9 cellular contexts compared by ENCODE assay signal in the genomic region with DNA sequence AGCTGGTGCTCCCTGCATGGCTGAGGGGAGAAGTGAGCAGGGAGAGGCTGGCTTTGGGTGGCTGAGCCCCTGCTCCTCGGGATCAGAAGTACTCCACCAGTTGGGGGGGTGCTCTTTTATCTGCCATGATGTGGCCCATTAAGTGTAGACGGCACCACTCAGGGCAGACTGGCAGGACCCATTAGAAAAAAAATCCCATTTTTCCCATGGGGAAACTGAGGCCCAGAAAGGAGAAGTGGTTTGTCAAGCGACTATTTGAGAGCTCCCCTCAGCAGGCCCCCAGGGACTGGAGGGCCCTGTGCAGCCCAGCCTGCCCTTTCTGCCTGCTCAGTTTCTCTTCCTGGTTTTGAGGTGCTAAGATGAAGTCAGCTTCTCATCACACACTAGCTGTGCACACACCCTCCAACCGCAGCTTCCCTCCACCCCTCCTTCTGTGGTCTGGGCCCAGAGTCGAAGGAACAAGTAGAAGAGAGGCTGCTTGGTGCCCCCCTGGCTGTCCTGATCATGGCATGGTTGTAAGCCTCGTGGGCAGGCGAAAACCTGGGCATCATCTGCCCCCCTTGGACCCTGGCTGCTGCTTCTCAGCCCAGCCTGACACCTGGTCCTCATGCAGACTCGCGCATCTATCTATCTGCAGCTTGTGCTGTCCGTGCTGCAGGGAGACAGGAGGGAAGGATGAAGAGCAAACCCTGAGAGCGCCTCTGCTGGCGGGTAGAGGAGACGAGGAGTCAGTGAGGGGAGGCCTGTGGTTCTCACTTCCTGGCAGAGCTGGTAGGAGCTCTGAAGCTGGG. TPM values are rescaled to one million over a fixed set of nuclear protein-coding genes. Genes with fewer than 3 reads are reported as not detected.
DNase-seq lines count a peak whose midpoint lies in the region; ATAC-seq, FAIRE-seq and TF ChIP-seq lines count a peak whose summit lies in the region.
"Had no signal": no experiment of that assay in that cellular context is flagged by ENCODE, and none has a peak within 500 bp of the region (broad histone marks: within the 10 kb centered on the region; RNA-seq: fewer than 3 reads in every experiment).

No MANE protein-coding gene starts in this region.

- peaks cover 7% of the 10 kb centered on the region for H3F3A ChIP-seq in GM23338 (replicated peaks; ENCODE audit: low read depth)

- TF ChIP-seq RAD21 in HepG2 (CRISPR knock-in tag; IDR thresholded peaks at IDR 0.05), result no peak

- H3K9me3 Mint-ChIP-seq in GM23338, result no peaks in the 10 kb centered on the region

- TF ChIP-seq POLR2A in HepG2 (IDR thresholded peaks at IDR 0.05; ENCODE audit: insufficient read depth in 1 of 2, low read depth in 2 of 2, low read length in 2 of 2), result no peak

- H2AFZ ChIP-seq in GM23338 (no peak overlapping the region), HepG2 (ENCODE audit: low read length) (no peak overlapping the region)

- H3K79me2 ChIP-seq in GM23338 (replicated peaks; ENCODE audit: insufficient read depth) (peaks cover 20% of the 10 kb centered on the region), HepG2 (ENCODE audit: insufficient read depth, low read length) (peaks cover 67% of the 10 kb centered on the region)

- DNase-seq in GM23338 (ENCODE audit: low spot score), result peak; percentile 90
- peak; percentile 69 for DNase-seq in MG63
- peak; percentile 83 for DNase-seq in activated CD4-positive, CD25-positive, alpha-beta regulatory T cell treated with anti-CD3 and anti-CD28 coated beads, Interleukin-2, amount 50 U/mL, for 72 hours
- DNase-seq in cerebellar cortex (ENCODE audit: low spot score), result peak; percentile 88
- DNase-seq in HepG2 (ENCODE audit: low spot score), result no peak
- DNase-seq in stimulated activated CD8-positive, alpha-beta memory T cell treated with anti-CD3 and anti-CD28 coated beads, Interleukin-15, amount 100 ng/mL, for 24 hours (ENCODE audit: low read depth), result peak; percentile 64
- no peak for DNase-seq in NCI-H2171 treated with DMSO at 0.1 percent for 48 hours (lab: John Stamatoyannopoulos, UW)

- no peak overlapping the region; the same call in 2 of the 3 replicates for H3K4me3 Mint-ChIP-seq in GM23338

- WGBS in HepG2 (ENCODE audit: low lambda C conversion rate), result 74% methylated on average over 11 of the region's 13 CpGs

- H3K4me2 ChIP-seq in GM23338 (0 out of 2 replicates have a peak overlapping the region, but pooled peaks have one; percentile 26), HepG2 (ENCODE audit: low read depth, low read length) (no peak overlapping the region)

- H3K4me1 ChIP-seq in GM23338 (ENCODE audit: insufficient read depth) (peaks cover 34% of the 10 kb centered on the region), HepG2 (ENCODE audit: insufficient read depth, low read length) (peaks cover 52% of the 10 kb centered on the region)

- H3K36me3 ChIP-seq in GM23338 (ENCODE audit: insufficient read depth) (no peaks in the 10 kb centered on the region), MG63 (peaks cover 66% of the 10 kb centered on the region), HepG2 (replicated peaks in 1 of 2; ENCODE audit: control insufficient read depth in 1 of 2, insufficient read depth in 2 of 2, low read length in 2 of 2) (peaks cover 7 to 28% of the 10 kb centered on the region in 2 experiments; a peak in 4 of 5 replicates)

- intact Hi-C loops in HepG2 (cut with micrococcal nuclease; ENCODE audit: unreplicated experiment), result loop anchor here (1.0 kb wide), 1 partner anchor 16 kb away; no protein-coding TSS in a partner anchor

- no peak overlapping the region for H3K27ac Mint-ChIP-seq in GM23338

- ATAC-seq in GM23338 (peak; percentile 86), HepG2 (peak; percentile 64)

- TF ChIP-seq CTCF in GM23338 (conservative IDR thresholded peaks at IDR 0.05; ENCODE audit: low read depth in 2 of 2), result peak; percentile 56 to 78
- peak; percentile 41 for TF ChIP-seq CTCF in HepG2 (CRISPR knock-in tag; IDR thresholded peaks at IDR 0.05)

- in situ Hi-C loops in HepG2 (cut with HindIII; ENCODE audit: extremely low pct_ligation_motif_present, low pct_unique_long_range_greater_than_20kb), result loop anchor here (10.0 kb wide), 1 partner anchor 243 kb away; a partner anchor contains a TSS

- no peaks in the 10 kb centered on the region for H3K9me2 ChIP-seq in GM23338 (ENCODE audit: insufficient read depth)

- H3K27me3 ChIP-seq in GM23338 (ENCODE audit: insufficient read depth) (no peaks in the 10 kb centered on the region), MG63 (no peaks in the 10 kb centered on the region), HepG2 (ENCODE audit: control insufficient read depth in 1 of 2, insufficient read depth in 2 of 2, low read length in 2 of 2) (no peaks in the 10 kb centered on the region)

- POLR2A ChIA-PET in HepG2 (lab: Yijun Ruan, JAX), result interaction anchor here (1.1 to 1.4 kb wide), 2 partner anchors 10 to 13 kb away, joined by 3 to 7 read pairs; no protein-coding TSS in a partner anchor

- CTCF ChIA-PET in HepG2 (lab: Yijun Ruan, JAX; ENCODE audit: low intra/inter-chr PET ratio, low total read pairs), result interaction anchor here (1.3 to 1.6 kb wide), 2 partner anchors 14 to 16 kb away, joined by 3 to 5 read pairs; no protein-coding TSS in a partner anchor

- no peak overlapping the region for H3K9ac ChIP-seq in HepG2 (ENCODE audit: insufficient read depth, low read depth, low read length)

- H4K20me1 ChIP-seq in GM23338 (replicated peaks; ENCODE audit: insufficient read depth), result peaks cover 50% of the 10 kb centered on the region
- H4K20me1 ChIP-seq in HepG2 (ENCODE audit: insufficient read depth, low read length), result peaks cover 30% of the 10 kb centered on the region

- peaks cover 41% of the 10 kb centered on the region for H3K4me1 Mint-ChIP-seq in GM23338

- FAIRE-seq in HepG2 (lab: Jason Lieb, UNC), result no peak

- no peaks in the 10 kb centered on the region for H3K36me3 Mint-ChIP-seq in GM23338 (ENCODE audit: low read depth)

- no peak overlapping the region for H3K27ac ChIP-seq in GM23338 (ENCODE audit: low read depth)
- H3K27ac ChIP-seq in HepG2 (ENCODE audit: extremely low read length, insufficient read depth, low read length), result no peak overlapping the region

- BruUV-seq in HepG2 (replicated peaks; lab: Mats Ljungman, UMichigan), result no TSS peak

- TF ChIP-seq EP300 in HepG2 (IDR thresholded peaks at IDR 0.05; ENCODE audit: low read depth in 2 of 2, low read length in 2 of 2) (no peak), HepG2 (CRISPR knock-in tag; IDR thresholded peaks at IDR 0.05; ENCODE audit: borderline replicate concordance) (no peak)

- H3K4me3 ChIP-seq in GM08714 (ENCODE audit: low read length), result peak overlapping the region; percentile 93; the same call in 1 of the 2 replicates
- H3K4me3 ChIP-seq in GM23338, result no peak overlapping the region
- H3K4me3 ChIP-seq in MG63, result no peak overlapping the region
- no peak overlapping the region for H3K4me3 ChIP-seq in HepG2 (replicated peaks in 1 of 3; ENCODE audit: insufficient read depth in 1 of 3, low read depth in 2 of 3, low read length in 3 of 3)

- H3K9me3 ChIP-seq in MG63 (no peaks in the 10 kb centered on the region), HepG2 (ENCODE audit: low read length) (no peaks in the 10 kb centered on the region)

- peaks cover 24% of the 10 kb centered on the region for H3K27me3 Mint-ChIP-seq in GM23338 (ENCODE audit: insufficient read depth, low read depth, poor library complexity)

RNA-seq across cellular contexts. Expression of a gene that starts 5.6 kb away (rescaled TPM):
- total RNA-seq in GM23338 (2014; rRNA removed; shearing (Covaris generic)), result 27.5 and 29.9 TPM in 2 replicates
- polyA plus RNA-seq in GM23338 (2016; fragmentation: Nextera tagmentation; extraction: Ambion mirVana) (13.6 and 16.5 TPM in 2 replicates), HepG2 (2011; rRNA removed) (12.5 and 18.8 TPM in 2 replicates)
- total RNA-seq in MG63 (2014; rRNA removed; shearing (Covaris generic); ENCODE audit: low replicate concordance), result 42.0 and 57.2 TPM in 2 replicates
- total RNA-seq in HepG2 (2016; rRNA removed; fragmentation: Illumina TruSeq; extraction: Trizol), result 20.6 and 21.3 TPM in 2 replicates
- 8.5 and 9.2 TPM in 2 replicates for total RNA-seq in HepG2 (2016; cell fraction: cytosol; rRNA removed; fragmentation: Illumina TruSeq; extraction: Trizol; ENCODE audit: low read depth)
- total RNA-seq in HepG2 (2016; cell fraction: insoluble cytoplasmic fraction; rRNA removed; fragmentation: Illumina TruSeq; extraction: Trizol), result 17.5 and 21.5 TPM in 2 replicates
- 24.6 and 31.5 TPM in 2 replicates for total RNA-seq in HepG2 (2016; cell fraction: membrane; rRNA removed; fragmentation: Illumina TruSeq; extraction: Trizol)
- 22.6 and 23.4 TPM in 2 replicates for total RNA-seq in HepG2 (2016; cell fraction: nucleus; rRNA removed; fragmentation: Illumina TruSeq; extraction: Trizol)
- 13.9 and 14.0 TPM in 2 replicates for polyA plus RNA-seq in HepG2 (2011; cell fraction: cytosol; rRNA removed)
- 67.4 and 72.0 TPM in 2 replicates for polyA plus RNA-seq in HepG2 (2011; cell fraction: nucleus; rRNA removed)
- polyA plus RNA-seq in HepG2 (2012), result 26.5 and 39.5 TPM in 2 replicates
- 10.3 and 12.4 TPM in 2 replicates for polyA plus RNA-seq in HepG2 (2016; cell fraction: cytosol; fragmentation: Illumina TruSeq; extraction: Trizol; ENCODE audit: low read depth)
- polyA plus RNA-seq in HepG2 (2016; cell fraction: insoluble cytoplasmic fraction; fragmentation: Illumina TruSeq; extraction: Trizol; ENCODE audit: low read depth), result 42.9 and 49.6 TPM in 2 replicates
- 24.4 and 34.3 TPM in 2 replicates for polyA plus RNA-seq in HepG2 (2016; cell fraction: membrane; fragmentation: Illumina TruSeq; extraction: Trizol; ENCODE audit: low read depth)
- 80.5 and 84.1 TPM in 2 replicates for polyA plus RNA-seq in HepG2 (2016; cell fraction: nucleus; fragmentation: Illumina TruSeq; extraction: Trizol; ENCODE audit: insufficient read depth, low read depth)
- 34.0 and 51.8 TPM in 2 replicates for polyA minus RNA-seq in HepG2 (2011; rRNA and poly(A)+ RNA removed; ENCODE audit: low replicate concordance)
- 19.3 and 20.3 TPM in 2 replicates for polyA minus RNA-seq in HepG2 (2011; cell fraction: cytosol; rRNA and poly(A)+ RNA removed)
- polyA minus RNA-seq in HepG2 (2011; cell fraction: nucleus; rRNA and poly(A)+ RNA removed), result 23.4 and 28.1 TPM in 2 replicates

RNA-seq across cellular contexts. Expression of a gene that starts 25.2 kb away (rescaled TPM):
- not detected in 2 replicates for total RNA-seq in GM23338 (2014; rRNA removed; shearing (Covaris generic))
- polyA plus RNA-seq in GM23338 (2016; fragmentation: Nextera tagmentation; extraction: Ambion mirVana), result not detected in 2 replicates
- total RNA-seq in MG63 (2014; rRNA removed; shearing (Covaris generic); ENCODE audit: low replicate concordance), result not detected in 2 replicates
- not detected in 2 replicates for total RNA-seq in HepG2 (2016; rRNA removed; fragmentation: Illumina TruSeq; extraction: Trizol)
- total RNA-seq in HepG2 (2016; cell fraction: cytosol; rRNA removed; fragmentation: Illumina TruSeq; extraction: Trizol; ENCODE audit: low read depth), result not detected in 2 replicates
- not detected in 2 replicates for total RNA-seq in HepG2 (2016; cell fraction: insoluble cytoplasmic fraction; rRNA removed; fragmentation: Illumina TruSeq; extraction: Trizol)
- total RNA-seq in HepG2 (2016; cell fraction: membrane; rRNA removed; fragmentation: Illumina TruSeq; extraction: Trizol), result not detected in 2 replicates
- total RNA-seq in HepG2 (2016; cell fraction: nucleus; rRNA removed; fragmentation: Illumina TruSeq; extraction: Trizol), result not detected in 2 replicates
- polyA plus RNA-seq in HepG2 (2011; rRNA removed), result not detected in 2 replicates
- polyA plus RNA-seq in HepG2 (2011; cell fraction: cytosol; rRNA removed), result not detected in 2 replicates
- polyA plus RNA-seq in HepG2 (2011; cell fraction: nucleus; rRNA removed), result 0.17 and 0.26 TPM in 2 replicates
- polyA plus RNA-seq in HepG2 (2012), result not detected in 2 replicates
- not detected in 2 replicates for polyA plus RNA-seq in HepG2 (2016; cell fraction: cytosol; fragmentation: Illumina TruSeq; extraction: Trizol; ENCODE audit: low read depth)
- polyA plus RNA-seq in HepG2 (2016; cell fraction: insoluble cytoplasmic fraction; fragmentation: Illumina TruSeq; extraction: Trizol; ENCODE audit: low read depth), result not detected in 2 replicates
- not detected in 2 replicates for polyA plus RNA-seq in HepG2 (2016; cell fraction: membrane; fragmentation: Illumina TruSeq; extraction: Trizol; ENCODE audit: low read depth)
- not detected in 2 replicates for polyA plus RNA-seq in HepG2 (2016; cell fraction: nucleus; fragmentation: Illumina TruSeq; extraction: Trizol; ENCODE audit: insufficient read depth, low read depth)
- 0.07 TPM in 1 of 2 replicates, not detected in the other for polyA minus RNA-seq in HepG2 (2011; rRNA and poly(A)+ RNA removed; ENCODE audit: low replicate concordance)
- polyA minus RNA-seq in HepG2 (2011; cell fraction: cytosol; rRNA and poly(A)+ RNA removed), result not detected in 2 replicates
- polyA minus RNA-seq in HepG2 (2011; cell fraction: nucleus; rRNA and poly(A)+ RNA removed), result not detected in 2 replicates
- total RNA-seq: renal cortical epithelial cell had no signal

RNA-seq across cellular contexts. Expression of a gene that starts 38.8 kb away (rescaled TPM):
- not detected in 2 replicates for total RNA-seq in GM23338 (2014; rRNA removed; shearing (Covaris generic))
- polyA plus RNA-seq in GM23338 (2016; fragmentation: Nextera tagmentation; extraction: Ambion mirVana), result not detected in 2 replicates
- total RNA-seq in MG63 (2014; rRNA removed; shearing (Covaris generic); ENCODE audit: low replicate concordance), result 0.23 TPM in 1 of 2 replicates, not detected in the other
- total RNA-seq in HepG2 (2016; rRNA removed; fragmentation: Illumina TruSeq; extraction: Trizol), result not detected in 2 replicates
- total RNA-seq in HepG2 (2016; cell fraction: cytosol; rRNA removed; fragmentation: Illumina TruSeq; extraction: Trizol; ENCODE audit: low read depth), result not detected in 2 replicates
- total RNA-seq in HepG2 (2016; cell fraction: insoluble cytoplasmic fraction; rRNA removed; fragmentation: Illumina TruSeq; extraction: Trizol), result not detected in 2 replicates
- total RNA-seq in HepG2 (2016; cell fraction: membrane; rRNA removed; fragmentation: Illumina TruSeq; extraction: Trizol), result not detected in 2 replicates
- not detected in 2 replicates for total RNA-seq in HepG2 (2016; cell fraction: nucleus; rRNA removed; fragmentation: Illumina TruSeq; extraction: Trizol)
- 0.07 and 0.09 TPM in 2 replicates for polyA plus RNA-seq in HepG2 (2011; rRNA removed)
- 0.03 and 0.13 TPM in 2 replicates for polyA plus RNA-seq in HepG2 (2011; cell fraction: cytosol; rRNA removed)
- 0.03 TPM in 1 of 2 replicates, not detected in the other for polyA plus RNA-seq in HepG2 (2011; cell fraction: nucleus; rRNA removed)
- polyA plus RNA-seq in HepG2 (2012), result 0.12 and 0.23 TPM in 2 replicates
- not detected in 2 replicates for polyA plus RNA-seq in HepG2 (2016; cell fraction: cytosol; fragmentation: Illumina TruSeq; extraction: Trizol; ENCODE audit: low read depth)
- polyA plus RNA-seq in HepG2 (2016; cell fraction: insoluble cytoplasmic fraction; fragmentation: Illumina TruSeq; extraction: Trizol; ENCODE audit: low read depth), result not detected in 2 replicates
- not detected in 2 replicates for polyA plus RNA-seq in HepG2 (2016; cell fraction: membrane; fragmentation: Illumina TruSeq; extraction: Trizol; ENCODE audit: low read depth)
- polyA plus RNA-seq in HepG2 (2016; cell fraction: nucleus; fragmentation: Illumina TruSeq; extraction: Trizol; ENCODE audit: insufficient read depth, low read depth), result not detected in 2 replicates
- 0.05 TPM in 1 of 2 replicates, not detected in the other for polyA minus RNA-seq in HepG2 (2011; rRNA and poly(A)+ RNA removed; ENCODE audit: low replicate concordance)
- polyA minus RNA-seq in HepG2 (2011; cell fraction: cytosol; rRNA and poly(A)+ RNA removed), result not detected in 2 replicates
- not detected in 2 replicates for polyA minus RNA-seq in HepG2 (2011; cell fraction: nucleus; rRNA and poly(A)+ RNA removed)
- total RNA-seq: renal cortical epithelial cell had no signal

RNA-seq across cellular contexts. Expression of a gene that starts 39.0 kb away (rescaled TPM):
- total RNA-seq in GM23338 (2014; rRNA removed; shearing (Covaris generic)), result 0.62 and 0.66 TPM in 2 replicates
- polyA plus RNA-seq in GM23338 (2016; fragmentation: Nextera tagmentation; extraction: Ambion mirVana) (0.21 TPM in 1 of 2 replicates, not detected in the other), HepG2 (2011; rRNA removed) (not detected in 2 replicates)
- not detected in 2 replicates for total RNA-seq in MG63 (2014; rRNA removed; shearing (Covaris generic); ENCODE audit: low replicate concordance)
- not detected in 2 replicates for total RNA-seq in HepG2 (2016; rRNA removed; fragmentation: Illumina TruSeq; extraction: Trizol)
- not detected in 2 replicates for total RNA-seq in HepG2 (2016; cell fraction: cytosol; rRNA removed; fragmentation: Illumina TruSeq; extraction: Trizol; ENCODE audit: low read depth)
- total RNA-seq in HepG2 (2016; cell fraction: insoluble cytoplasmic fraction; rRNA removed; fragmentation: Illumina TruSeq; extraction: Trizol), result not detected in 2 replicates
- not detected in 2 replicates for total RNA-seq in HepG2 (2016; cell fraction: membrane; rRNA removed; fragmentation: Illumina TruSeq; extraction: Trizol)
- total RNA-seq in HepG2 (2016; cell fraction: nucleus; rRNA removed; fragmentation: Illumina TruSeq; extraction: Trizol), result not detected in 2 replicates
- polyA plus RNA-seq in HepG2 (2011; cell fraction: cytosol; rRNA removed), result not detected in 2 replicates
- polyA plus RNA-seq in HepG2 (2011; cell fraction: nucleus; rRNA removed), result 0.05 TPM in 1 of 2 replicates, not detected in the other
- polyA plus RNA-seq in HepG2 (2012), result not detected in 2 replicates
- not detected in 2 replicates for polyA plus RNA-seq in HepG2 (2016; cell fraction: cytosol; fragmentation: Illumina TruSeq; extraction: Trizol; ENCODE audit: low read depth)
- polyA plus RNA-seq in HepG2 (2016; cell fraction: insoluble cytoplasmic fraction; fragmentation: Illumina TruSeq; extraction: Trizol; ENCODE audit: low read depth), result not detected in 2 replicates
- not detected in 2 replicates for polyA plus RNA-seq in HepG2 (2016; cell fraction: membrane; fragmentation: Illumina TruSeq; extraction: Trizol; ENCODE audit: low read depth)
- polyA plus RNA-seq in HepG2 (2016; cell fraction: nucleus; fragmentation: Illumina TruSeq; extraction: Trizol; ENCODE audit: insufficient read depth, low read depth), result not detected in 2 replicates
- not detected in 2 replicates for polyA minus RNA-seq in HepG2 (2011; rRNA and poly(A)+ RNA removed; ENCODE audit: low replicate concordance)
- polyA minus RNA-seq in HepG2 (2011; cell fraction: cytosol; rRNA and poly(A)+ RNA removed), result not detected in 2 replicates
- polyA minus RNA-seq in HepG2 (2011; cell fraction: nucleus; rRNA and poly(A)+ RNA removed), result not detected in 2 replicates
- total RNA-seq: renal cortical epithelial cell had no signal

RNA-seq across cellular contexts. Expression of a gene that starts 55.5 kb away (rescaled TPM):
- total RNA-seq in GM23338 (2014; rRNA removed; shearing (Covaris generic)), result 32.6 and 35.4 TPM in 2 replicates
- polyA plus RNA-seq in GM23338 (2016; fragmentation: Nextera tagmentation; extraction: Ambion mirVana) (19.3 and 20.3 TPM in 2 replicates), HepG2 (2011; rRNA removed) (23.7 and 25.1 TPM in 2 replicates)
- 14.5 and 19.5 TPM in 2 replicates for total RNA-seq in MG63 (2014; rRNA removed; shearing (Covaris generic); ENCODE audit: low replicate concordance)
- total RNA-seq in HepG2 (2016; rRNA removed; fragmentation: Illumina TruSeq; extraction: Trizol), result 8.2 and 15.2 TPM in 2 replicates
- total RNA-seq in HepG2 (2016; cell fraction: cytosol; rRNA removed; fragmentation: Illumina TruSeq; extraction: Trizol; ENCODE audit: low read depth), result 7.6 and 8.1 TPM in 2 replicates
- total RNA-seq in HepG2 (2016; cell fraction: insoluble cytoplasmic fraction; rRNA removed; fragmentation: Illumina TruSeq; extraction: Trizol), result 8.9 and 14.6 TPM in 2 replicates
- total RNA-seq in HepG2 (2016; cell fraction: membrane; rRNA removed; fragmentation: Illumina TruSeq; extraction: Trizol), result 17.8 and 17.9 TPM in 2 replicates
- 13.8 and 17.0 TPM in 2 replicates for total RNA-seq in HepG2 (2016; cell fraction: nucleus; rRNA removed; fragmentation: Illumina TruSeq; extraction: Trizol)
- polyA plus RNA-seq in HepG2 (2011; cell fraction: cytosol; rRNA removed), result 10.1 and 12.4 TPM in 2 replicates
- polyA plus RNA-seq in HepG2 (2011; cell fraction: nucleus; rRNA removed), result 149 and 163 TPM in 2 replicates
- 11.8 and 16.1 TPM in 2 replicates for polyA plus RNA-seq in HepG2 (2012)
- polyA plus RNA-seq in HepG2 (2016; cell fraction: cytosol; fragmentation: Illumina TruSeq; extraction: Trizol; ENCODE audit: low read depth), result 9.7 and 10.4 TPM in 2 replicates
- polyA plus RNA-seq in HepG2 (2016; cell fraction: insoluble cytoplasmic fraction; fragmentation: Illumina TruSeq; extraction: Trizol; ENCODE audit: low read depth), result 7.6 and 10.2 TPM in 2 replicates
- polyA plus RNA-seq in HepG2 (2016; cell fraction: membrane; fragmentation: Illumina TruSeq; extraction: Trizol; ENCODE audit: low read depth), result 15.2 and 26.1 TPM in 2 replicates
- 43.8 and 44.9 TPM in 2 replicates for polyA plus RNA-seq in HepG2 (2016; cell fraction: nucleus; fragmentation: Illumina TruSeq; extraction: Trizol; ENCODE audit: insufficient read depth, low read depth)
- 13.8 and 70.3 TPM in 2 replicates for polyA minus RNA-seq in HepG2 (2011; rRNA and poly(A)+ RNA removed; ENCODE audit: low replicate concordance)
- polyA minus RNA-seq in HepG2 (2011; cell fraction: cytosol; rRNA and poly(A)+ RNA removed), result 4.8 and 5.1 TPM in 2 replicates
- 11.6 and 13.2 TPM in 2 replicates for polyA minus RNA-seq in HepG2 (2011; cell fraction: nucleus; rRNA and poly(A)+ RNA removed)

Comparison
In these comparisons a context has a peak if more than half of its experiments do, and no peak if none do; other contexts are left out.
1. DNase-seq: peak in GM23338 (single experiment), MG63 (single experiment), activated CD4-positive, CD25-positive, alpha-beta regulatory T cell treated with anti-CD3 and anti-CD28 coated beads, Interleukin-2, amount 50 U/mL, for 72 hours (single experiment), cerebellar cortex (single experiment) and stimulated activated CD8-positive, alpha-beta memory T cell treated with anti-CD3 and anti-CD28 coated beads, Interleukin-15, amount 100 ng/mL, for 24 hours (single experiment); none in HepG2 (single experiment) and NCI-H2171 treated with DMSO at 0.1 percent for 48 hours (single experiment).